In genomic region chr11:15765530-15765929, GRCh38 we compare ENCODE assay signal across 16 cellular contexts.
"Had no signal": no experiment of that assay in that cellular context is flagged by ENCODE, and none has a peak within 500 bp of the region (broad histone marks: within the 10 kb centered on the region; RNA-seq: fewer than 3 reads in every experiment).

No MANE protein-coding gene starts in this region.

- ATAC-seq: left lobe of liver; naive thymus-derived CD8-positive, alpha-beta T cell; stimulated activated naive CD8-positive, alpha-beta T cell treated with anti-CD3 and anti-CD28 coated beads, Interleukin-15, Interleukin-2, amounts not matched to agents 100 U/mL and 50 U/mL, for 24 hours had no signal

- H3K27ac ChIP-seq: foreskin keratinocyte, tibial nerve, vagina, WERI-Rb-1 had no signal

- H3K4me3 ChIP-seq: tibial nerve, vagina had no signal

- H3K4me1 ChIP-seq: foreskin keratinocyte, tibial nerve, vagina had no signal

- H3K27me3 ChIP-seq: tibial nerve, vagina had no signal

- DNase-seq: activated CD4-positive, alpha-beta T cell treated with anti-CD3 and anti-CD28 coated beads, Interleukin-2, amount 50 U/mL, for 4 hours; activated naive CD8-positive, alpha-beta T cell treated with anti-CD3 and anti-CD28 coated beads, Interleukin-2, amount 10 ng/mL, durations not matched to agents 7 days and 5 days; activated T-cell treated with anti-CD3 and anti-CD28 coated beads for 4 hours; amygdala; caudate nucleus; glutamatergic neuron; hippocampal formation; naive thymus-derived CD8-positive, alpha-beta T cell; retina; stimulated activated naive CD8-positive, alpha-beta T cell treated with anti-CD3 and anti-CD28 coated beads, Interleukin-15, Interleukin-2, amounts not matched to agents 100 U/mL and 50 U/mL, for 24 hours; substantia nigra; WERI-Rb-1 had no signal

- H3K36me3 ChIP-seq: tibial nerve, vagina, WERI-Rb-1 had no signal

- H3K9me3 ChIP-seq: vagina had no signal
